Comparison of ENCODE assay signal across 9 cellular contexts in genomic region chr19:6464070-6464873, GRCh38. TPM values are rescaled to one million over a fixed set of nuclear protein-coding genes. Genes with fewer than 3 reads are reported as not detected.
DNase-seq lines count a peak whose midpoint lies in the region; ATAC-seq and TF ChIP-seq lines count a peak whose summit lies in the region.
"Had no signal": no experiment of that assay in that cellular context is flagged by ENCODE, and none has a peak within 500 bp of the region (broad histone marks: within the 10 kb centered on the region; RNA-seq: fewer than 3 reads in every experiment).

CRB3 (plus strand) TSS chr19:6464271; CDS start chr19:6464702, 431 bp downstream.

- no peaks in the 10 kb centered on the region for H3K27me3 ChIP-seq in SU-DHL-6 (ENCODE audit: low read length)

- no peak within 1 kb of the TSS for H3K27ac ChIP-seq in SU-DHL-6 (ENCODE audit: low read depth, low read length)
- peak within 1 kb of the TSS; percentile 81 for H3K27ac ChIP-seq in epithelial cell of prostate
- H3K27ac ChIP-seq in skin epidermis: peak within 1 kb of the TSS in 19 of 21 experiments; percentile 15 to 88 (median 72)

- H3K4me2 ChIP-seq in SU-DHL-6 (ENCODE audit: low read depth, low read length, poor library complexity, severe bottlenecking): peak within 1 kb of the TSS; percentile 10

- H3K36me3 ChIP-seq in SU-DHL-6 (ENCODE audit: low read length): no peaks in the 10 kb centered on the region

- H4K20me1 ChIP-seq in SU-DHL-6 (ENCODE audit: low read depth, low read length): no peaks in the 10 kb centered on the region

- no peak for TF ChIP-seq CTCF in GM20000 (IDR thresholded peaks at IDR 0.05; ENCODE audit: extremely low read depth, missing control alignments)
- TF ChIP-seq CTCF in SU-DHL-6 (IDR thresholded peaks at IDR 0.05; ENCODE audit: insufficient read depth, low read length, poor library complexity, severe bottlenecking): no peak

- H3K4me3 ChIP-seq in SU-DHL-6 (ENCODE audit: insufficient read depth, low read length, poor library complexity, severe bottlenecking) (no peak within 1 kb of the TSS), skin epidermis (peak within 1 kb of the TSS; percentile 30 to 69 (median 52))

- no peak within 1 kb of the TSS for H3K9ac ChIP-seq in SU-DHL-6 (ENCODE audit: low read length)

- H3K79me2 ChIP-seq in SU-DHL-6 (ENCODE audit: insufficient read depth, low read length): no peaks in the 10 kb centered on the region

- no peaks in the 10 kb centered on the region for H3K9me2 ChIP-seq in SU-DHL-6 (replicated peaks; ENCODE audit: insufficient read depth, low read length)

- DNase-seq in GM20000 (ENCODE audit: low spot score) (peak; percentile 39), epithelial cell of prostate (ENCODE audit: low read depth, low spot score) (peak; percentile 41), inferior parietal cortex (ENCODE audit: extremely low spot score) (no peak), left cardiac atrium (no peak), middle frontal gyrus (ENCODE audit: extremely low spot score, low spot score) (no peak), AG08396 (ENCODE audit: low spot score) (no peak)

- intact Hi-C loops in left cardiac atrium (cut with DNase I): no loop called here

- no peak within 1 kb of the TSS for H2AFZ ChIP-seq in SU-DHL-6 (ENCODE audit: low read depth, low read length, severe bottlenecking)

- H3K9me3 ChIP-seq in SU-DHL-6 (ENCODE audit: insufficient read depth, low read length): no peaks in the 10 kb centered on the region

- ATAC-seq in left cardiac atrium: no peak

- no peaks in the 10 kb centered on the region for H3F3A ChIP-seq in SU-DHL-6 (ENCODE audit: insufficient read depth)

RNA-seq across cellular contexts. Expression of gene CRB3, which starts in this region (rescaled TPM):
- total RNA-seq in left cardiac atrium: not detected
- total RNA-seq: dermis microvascular lymphatic vessel endothelial cell had no signal

Comparison
In these comparisons a context has a peak if more than half of its experiments do, and no peak if none do; other contexts are left out.
1. DNase-seq: peak in GM20000 (single experiment) and epithelial cell of prostate (single experiment); none in inferior parietal cortex (single experiment), left cardiac atrium (single experiment), middle frontal gyrus (single experiment) and AG08396 (single experiment).